8 cellular contexts compared by ENCODE assay signal in genomic region chr21:44454747-44455523, GRCh38. TPM values are rescaled to one million over a fixed set of nuclear protein-coding genes. Genes with fewer than 3 reads are reported as not detected.
A peak's percentile ranks its signal among the peaks of the same experiment; 100 is the strongest.
DNase-seq lines count a peak whose midpoint lies in the region; TF ChIP-seq lines count a peak whose summit lies in the region.

A gene with protein sequence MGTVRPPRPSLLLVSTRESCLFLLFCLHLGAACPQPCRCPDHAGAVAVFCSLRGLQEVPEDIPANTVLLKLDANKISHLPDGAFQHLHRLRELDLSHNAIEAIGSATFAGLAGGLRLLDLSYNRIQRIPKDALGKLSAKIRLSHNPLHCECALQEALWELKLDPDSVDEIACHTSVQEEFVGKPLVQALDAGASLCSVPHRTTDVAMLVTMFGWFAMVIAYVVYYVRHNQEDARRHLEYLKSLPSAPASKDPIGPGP (plus strand): TSS chr21:44455510. CDS start chr21:44456645, 1,135 bp downstream.

- H3K27me3 Mint-ChIP-seq in nephron progenitor cell (ENCODE audit: low read depth, poor library complexity), result peaks cover 44% of the 10 kb centered on the region

- CTCF ChIA-PET in HEK293 (lab: Yijun Ruan, JAX), result interaction anchor here (1.0 kb wide), 1 partner anchor 116 kb away, joined by 3 read pairs; no protein-coding TSS in a partner anchor

- no peak within 1 kb of the TSS for H3K27ac Mint-ChIP-seq in nephron progenitor cell

- no peak within 1 kb of the TSS for H3K27ac ChIP-seq in HEK293 (ENCODE audit: extremely low read depth, low read depth, low read length)

- H3K36me3 Mint-ChIP-seq in nephron progenitor cell (ENCODE audit: low read depth), result no peaks in the 10 kb centered on the region

- no peak for TF ChIP-seq CTCF in BE2C (IDR thresholded peaks at IDR 0.05; ENCODE audit: low read depth, low read length)
- no peak for TF ChIP-seq CTCF in HEK293 (tag by site-specific recombination; IDR thresholded peaks at IDR 0.05)
- no peak for TF ChIP-seq CTCF in fibroblast of mammary gland (conservative IDR thresholded peaks at IDR 0.05; ENCODE audit: control insufficient read depth, insufficient read depth, low read depth, low read length)
- TF ChIP-seq CTCF in nephron progenitor cell (IDR thresholded peaks at IDR 0.05), result no peak

- peaks cover 33% of the 10 kb centered on the region for H3K9me3 Mint-ChIP-seq in nephron progenitor cell

- peaks cover 11% of the 10 kb centered on the region for H3K4me1 Mint-ChIP-seq in nephron progenitor cell

- DNase-seq in BE2C (peak; percentile 98), NCI-H82 (lab: John Stamatoyannopoulos, UW) (peak; percentile 93), fibroblast of mammary gland (ENCODE audit: low read depth) (peak; percentile 72), nephron progenitor cell (peak; percentile 97), cerebellar nuclear complex (lab: John Stamatoyannopoulos, UW) (no peak)
- peak; percentile 86 for DNase-seq in activated T-cell treated with anti-CD3 and anti-CD28 coated beads, Interleukin-2, amount 50 U/mL, for 48 hours
- peak; percentile 77 for DNase-seq in stimulated activated naive CD4-positive, alpha-beta T cell treated with Interleukin-2 at 50 U/mL for 16 hours (lab: John Stamatoyannopoulos, UW)

- POLR2A ChIA-PET in HEK293 (lab: Yijun Ruan, JAX), result interaction anchor here (0.7 to 1.4 kb wide), 3 partner anchors 9 to 116 kb away, joined by 3 to 11 read pairs (median 4); partner anchors contain the start of gene CFAP410

- no peak within 1 kb of the TSS for H3K4me3 ChIP-seq in BE2C (ENCODE audit: low read depth, low read length)
- H3K4me3 ChIP-seq in HEK293 (ENCODE audit: low read depth, low read length), result peak within 1 kb of the TSS; percentile 50
- H3K4me3 ChIP-seq in fibroblast of mammary gland (ENCODE audit: control insufficient read depth, low read depth, low read length), result peak within 1 kb of the TSS; percentile 48

- H3K4me3 Mint-ChIP-seq in nephron progenitor cell, result peak within 1 kb of the TSS; percentile 79

- no peaks in the 10 kb centered on the region; the same call in 1 of the 2 replicates for H3K4me1 ChIP-seq in BE2C
- H3K4me1 ChIP-seq in HEK293 (ENCODE audit: control insufficient read depth, insufficient read depth, low read length), result no peaks in the 10 kb centered on the region

- H3K9me3 ChIP-seq in BE2C, result peaks cover 4% of the 10 kb centered on the region; the same call in 1 of the 2 replicates
- H3K9me3 ChIP-seq in HEK293 (ENCODE audit: control insufficient read depth, insufficient read depth, low read depth, low read length), result no peaks in the 10 kb centered on the region

- H3K36me3 ChIP-seq in BE2C, result no peaks in the 10 kb centered on the region
- peaks cover 0 to 5% of the 10 kb centered on the region in 2 experiments; a peak in 1 of 3 replicates for H3K36me3 ChIP-seq in HEK293 (ENCODE audit: control insufficient read depth in 2 of 2, insufficient read depth in 1 of 2, low read length in 2 of 2)

- peaks cover 16% of the 10 kb centered on the region for H3K27me3 ChIP-seq in BE2C

TF ChIP-seq in HEK293, 187 proteins besides CTCF, POLR2A, EP300 and RAD21 (continues in another document):
- TF ChIP-seq ZNF791 (tag by site-specific recombination; IDR thresholded peaks at IDR 0.05) (no peak), PBX3 (CRISPR knock-in tag; IDR thresholded peaks at IDR 0.05) (no peak), ZNF621 (tag by site-specific recombination; IDR thresholded peaks at IDR 0.05) (no peak), KLF1 (tag by site-specific recombination; IDR thresholded peaks at IDR 0.05) (peak; percentile 84), ZNF10 (tag by site-specific recombination; IDR thresholded peaks at IDR 0.05) (no peak), ZNF645 (tag by site-specific recombination; IDR thresholded peaks at IDR 0.05) (no peak), ZNF692 (tag by site-specific recombination; IDR thresholded peaks at IDR 0.05) (0 out of 2 replicates have a peak, but pooled peaks have one; percentile 20), ZNF670 (tag by site-specific recombination; IDR thresholded peaks at IDR 0.05; ENCODE audit: low read depth) (no peak), ZNF140 (tag by site-specific recombination; IDR thresholded peaks at IDR 0.05) (no peak), KLF8 (tag by site-specific recombination; IDR thresholded peaks at IDR 0.05) (peak; percentile 96), KLF16 (tag by site-specific recombination; IDR thresholded peaks at IDR 0.05) (0 out of 2 replicates have a peak, but pooled peaks have one; percentile 23), ZNF560 (tag by site-specific recombination; IDR thresholded peaks at IDR 0.05; ENCODE audit: borderline replicate concordance) (no peak), ZFP37 (tag by site-specific recombination; IDR thresholded peaks at IDR 0.05) (no peak), SP3 (tag by site-specific recombination; IDR thresholded peaks at IDR 0.05) (peak; percentile 97), ZNF664 (tag by site-specific recombination; IDR thresholded peaks at IDR 0.05) (no peak), ZNF24 (tag by site-specific recombination; IDR thresholded peaks at IDR 0.05) (no peak), ZNF580 (tag by site-specific recombination; IDR thresholded peaks at IDR 0.05) (no peak), ZNF585B (tag by site-specific recombination; IDR thresholded peaks at IDR 0.05) (no peak), ZFHX2 (tag by site-specific recombination; conservative IDR thresholded peaks at IDR 0.05) (peak; percentile 96), EGR2 (tag by site-specific recombination; IDR thresholded peaks at IDR 0.05; ENCODE audit: low read depth) (peak; percentile 95)
- TF ChIP-seq, protein P1, sequence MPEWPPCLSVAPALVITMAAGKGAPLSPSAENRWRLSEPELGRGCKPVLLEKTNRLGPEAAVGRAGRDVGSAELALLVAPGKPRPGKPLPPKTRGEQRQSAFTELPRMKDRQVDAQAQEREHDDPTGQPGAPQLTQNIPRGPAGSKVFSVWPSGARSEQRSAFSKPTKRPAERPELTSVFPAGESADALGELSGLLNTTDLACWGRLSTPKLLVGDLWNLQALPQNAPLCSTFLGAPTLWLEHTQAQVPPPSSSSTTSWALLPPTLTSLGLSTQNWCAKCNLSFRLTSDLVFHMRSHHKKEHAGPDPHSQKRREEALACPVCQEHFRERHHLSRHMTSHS (tag by site-specific recombination; IDR thresholded peaks at IDR 0.05), result no peak
- TF ChIP-seq, protein P2, sequence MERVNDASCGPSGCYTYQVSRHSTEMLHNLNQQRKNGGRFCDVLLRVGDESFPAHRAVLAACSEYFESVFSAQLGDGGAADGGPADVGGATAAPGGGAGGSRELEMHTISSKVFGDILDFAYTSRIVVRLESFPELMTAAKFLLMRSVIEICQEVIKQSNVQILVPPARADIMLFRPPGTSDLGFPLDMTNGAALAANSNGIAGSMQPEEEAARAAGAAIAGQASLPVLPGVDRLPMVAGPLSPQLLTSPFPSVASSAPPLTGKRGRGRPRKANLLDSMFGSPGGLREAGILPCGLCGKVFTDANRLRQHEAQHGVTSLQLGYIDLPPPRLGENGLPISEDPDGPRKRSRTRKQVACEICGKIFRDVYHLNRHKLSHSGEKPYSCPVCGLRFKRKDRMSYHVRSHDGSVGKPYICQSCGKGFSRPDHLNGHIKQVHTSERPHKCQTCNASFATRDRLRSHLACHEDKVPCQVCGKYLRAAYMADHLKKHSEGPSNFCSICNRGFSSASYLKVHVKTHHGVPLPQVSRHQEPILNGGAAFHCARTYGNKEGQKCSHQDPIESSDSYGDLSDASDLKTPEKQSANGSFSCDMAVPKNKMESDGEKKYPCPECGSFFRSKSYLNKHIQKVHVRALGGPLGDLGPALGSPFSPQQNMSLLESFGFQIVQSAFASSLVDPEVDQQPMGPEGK (tag by site-specific recombination; IDR thresholded peaks at IDR 0.05), result peak; percentile 87

RNA-seq across cellular contexts. Expression of the gene that starts here (rescaled TPM):
- not detected for polyA plus RNA-seq in BE2C (2012; ENCODE audit: insufficient read depth, insufficient read length, low read depth)

Comparison
In these comparisons a context has a peak if more than half of its experiments do, and no peak if none do; other contexts are left out.
1. DNase-seq: peak in BE2C (single experiment), NCI-H82 (single experiment), activated T-cell treated with anti-CD3 and anti-CD28 coated beads, Interleukin-2, amount 50 U/mL, for 48 hours (2 of 2), fibroblast of mammary gland (single experiment), nephron progenitor cell (single experiment) and stimulated activated naive CD4-positive, alpha-beta T cell treated with Interleukin-2 at 50 U/mL for 16 hours (single experiment); none in cerebellar nuclear complex (0 of 2).